Comparison of ENCODE assay signal across 8 cellular contexts in genomic region chr10:49161411-49161997, GRCh38. TPM values are rescaled to one million over a fixed set of nuclear protein-coding genes. Genes with fewer than 3 reads are reported as not detected.
DNase-seq lines count a peak whose midpoint lies in the region; ATAC-seq and TF ChIP-seq lines count a peak whose summit lies in the region.

No MANE protein-coding gene starts in this region.

- no peak overlapping the region for H3K27ac Mint-ChIP-seq in brain
- no peak overlapping the region for H3K27ac Mint-ChIP-seq in activated T-cell treated with anti-CD3 and anti-CD28 coated beads, Interleukin-2, amount 50 U/mL, for 72 hours

- no peak for ATAC-seq in HG02852 (IDR thresholded peaks at IDR 0.05; ENCODE audit: unreplicated experiment)
- no peak for ATAC-seq in GM19397 (IDR thresholded peaks at IDR 0.05; ENCODE audit: unreplicated experiment)
- no peak for ATAC-seq in activated T-cell treated with anti-CD3 and anti-CD28 coated beads, Interleukin-2, amount 50 U/mL, for 72 hours (replicated peaks in 1 of 2)

- peaks cover 5% of the 10 kb centered on the region for H3K4me1 Mint-ChIP-seq in brain
- peaks cover 31% of the 10 kb centered on the region for H3K4me1 Mint-ChIP-seq in activated T-cell treated with anti-CD3 and anti-CD28 coated beads, Interleukin-2, amount 50 U/mL, for 72 hours (ENCODE audit: low read depth)

- H3K9me3 Mint-ChIP-seq in brain, result no peaks in the 10 kb centered on the region
- H3K9me3 Mint-ChIP-seq in activated T-cell treated with anti-CD3 and anti-CD28 coated beads, Interleukin-2, amount 50 U/mL, for 72 hours, result no peaks in the 10 kb centered on the region

- H3K27me3 Mint-ChIP-seq in brain, result peaks cover 18% of the 10 kb centered on the region
- peaks cover 30% of the 10 kb centered on the region for H3K27me3 Mint-ChIP-seq in activated T-cell treated with anti-CD3 and anti-CD28 coated beads, Interleukin-2, amount 50 U/mL, for 72 hours (ENCODE audit: low read depth)

- DNase-seq in AG20443 (ENCODE audit: low spot score) (peak; percentile 70), LHCN-M2 (ENCODE audit: low read depth) (peak; percentile 47), left kidney (ENCODE audit: low read depth, low spot score) (peak; percentile 56), NCI-H2171 treated with DMSO at 0.1 percent for 48 hours (lab: John Stamatoyannopoulos, UW) (no peak)
- DNase-seq in activated T-cell treated with anti-CD3 and anti-CD28 coated beads, Interleukin-2, amount 50 U/mL, for 72 hours, result no peak

- TF ChIP-seq CTCF in brain (conservative IDR thresholded peaks at IDR 0.05), result peak; percentile 54 to 55

- H3K36me3 Mint-ChIP-seq in brain, result no peaks in the 10 kb centered on the region
- peaks cover 2 to 6% of the 10 kb centered on the region in 2 donors for H3K36me3 Mint-ChIP-seq in activated T-cell treated with anti-CD3 and anti-CD28 coated beads, Interleukin-2, amount 50 U/mL, for 72 hours (ENCODE audit: insufficient read depth in 2 of 2)

- no peak overlapping the region for H3K4me3 Mint-ChIP-seq in brain
- H3K4me3 Mint-ChIP-seq in activated T-cell treated with anti-CD3 and anti-CD28 coated beads, Interleukin-2, amount 50 U/mL, for 72 hours, result no peak overlapping the region

RNA-seq across cellular contexts. Expression of gene TMEM273, which starts 26.7 kb away (rescaled TPM):
- not detected in 2 replicates for total RNA-seq in LHCN-M2 (2014; rRNA removed)
- not detected for polyA plus RNA-seq in LHCN-M2 (2012)
- polyA plus RNA-seq in brain (ENCODE audit: insufficient read depth, low read depth, low replicate concordance), result 7.4 TPM
- 10 to 100 TPM; 22.5 to 88.0 TPM for total RNA-seq in activated T-cell treated with anti-CD3 and anti-CD28 coated beads, Interleukin-2, amount 50 U/mL, for 72 hours

RNA-seq across cellular contexts. Expression of gene FAM170B, which starts 27.7 kb away (rescaled TPM):
- not detected in 2 replicates for total RNA-seq in LHCN-M2 (2014; rRNA removed)
- polyA plus RNA-seq in LHCN-M2 (2012), result not detected
- not detected for polyA plus RNA-seq in brain (ENCODE audit: insufficient read depth, low read depth, low replicate concordance)
- under 1 TPM in 1 of 2 donors, not detected in 1; 0.16 TPM for total RNA-seq in activated T-cell treated with anti-CD3 and anti-CD28 coated beads, Interleukin-2, amount 50 U/mL, for 72 hours

RNA-seq across cellular contexts. Expression of gene VSTM4, which starts 46.2 kb away (rescaled TPM):
- total RNA-seq in LHCN-M2 (2014; rRNA removed), result 0.23 and 0.64 TPM in 2 replicates
- 1.7 TPM for polyA plus RNA-seq in LHCN-M2 (2012)
- 15.5 TPM for polyA plus RNA-seq in brain (ENCODE audit: insufficient read depth, low read depth, low replicate concordance)
- total RNA-seq in activated T-cell treated with anti-CD3 and anti-CD28 coated beads, Interleukin-2, amount 50 U/mL, for 72 hours, result under 1 TPM in 1 of 2 donors, not detected in 1; 0.25 TPM

Comparison
In these comparisons a context has a peak if more than half of its experiments do, and no peak if none do; other contexts are left out.
1. DNase-seq: peak in AG20443 (single experiment), LHCN-M2 (single experiment) and left kidney (single experiment); none in activated T-cell treated with anti-CD3 and anti-CD28 coated beads, Interleukin-2, amount 50 U/mL, for 72 hours (0 of 2) and NCI-H2171 treated with DMSO at 0.1 percent for 48 hours (single experiment).
2. RNA of gene TMEM273, which starts 26.7 kb away (total RNA-seq): 22.5 to 88.0 TPM in activated T-cell treated with anti-CD3 and anti-CD28 coated beads, Interleukin-2, amount 50 U/mL, for 72 hours; not detected in LHCN-M2; every median in the first group is over 10 times any median in the second.